In genomic region chr16:24689128-24689527, GRCh38 we compare ENCODE assay signal across 1 cellular context.
TF ChIP-seq lines count a peak whose summit lies in the region.

No MANE protein-coding gene starts in this region.

TF ChIP-seq in HepG2, 621 proteins besides CTCF, POLR2A, EP300 and RAD21 (continued from another document and continues in another):
- TF ChIP-seq GRHL1 (CRISPR knock-in tag; conservative IDR thresholded peaks at IDR 0.05), result no peak
- no peak for TF ChIP-seq RBM39 (IDR thresholded peaks at IDR 0.05; ENCODE audit: low read depth, low read length, poor library complexity, severe bottlenecking)
- 0 out of 2 replicates have a peak, but pooled peaks have one; percentile 16 for TF ChIP-seq GATAD2A (CRISPR knock-in tag; IDR thresholded peaks at IDR 0.05)
- TF ChIP-seq SMYD3 (CRISPR knock-in tag; IDR thresholded peaks at IDR 0.05), result no peak
- TF ChIP-seq TEAD3 (CRISPR knock-in tag; optimal IDR thresholded peaks at IDR 0.05; ENCODE audit: borderline replicate concordance), result peak; percentile 66
- TF ChIP-seq ARID5B (CRISPR knock-in tag; IDR thresholded peaks at IDR 0.05), result 0 out of 2 replicates have a peak, but pooled peaks have one; percentile 30
- no peak for TF ChIP-seq NR2F2 (IDR thresholded peaks at IDR 0.05; ENCODE audit: borderline replicate concordance, low read depth)
- peak; percentile 42; the same call in 1 of the 2 replicates for TF ChIP-seq IRF2 (CRISPR knock-in tag; IDR thresholded peaks at IDR 0.05)
- TF ChIP-seq ZNF101 (CRISPR knock-in tag; IDR thresholded peaks at IDR 0.05; ENCODE audit: borderline replicate concordance, low read depth), result no peak
- TF ChIP-seq HDAC2 (CRISPR knock-in tag; IDR thresholded peaks at IDR 0.05), result peak; percentile 21; the same call in 1 of the 2 replicates
- TF ChIP-seq ELF3 (CRISPR knock-in tag; IDR thresholded peaks at IDR 0.05), result 0 out of 2 replicates have a peak, but pooled peaks have one; percentile 20
- 0 out of 2 replicates have a peak, but pooled peaks have one; percentile 39 for TF ChIP-seq HNF1B (CRISPR knock-in tag; IDR thresholded peaks at IDR 0.05)
- TF ChIP-seq ZNF24 (IDR thresholded peaks at IDR 0.05), result 0 out of 2 replicates have a peak, but pooled peaks have one; percentile 38
- no peak for TF ChIP-seq GATAD1 (CRISPR knock-in tag; IDR thresholded peaks at IDR 0.05)
- TF ChIP-seq TIGD3 (CRISPR knock-in tag; IDR thresholded peaks at IDR 0.05; ENCODE audit: borderline replicate concordance), result no peak
- TF ChIP-seq HMGA1 (CRISPR knock-in tag; conservative IDR thresholded peaks at IDR 0.05), result no peak
- 0 out of 2 replicates have a peak, but pooled peaks have one; percentile 22 for TF ChIP-seq SAP130 (CRISPR knock-in tag; IDR thresholded peaks at IDR 0.05; ENCODE audit: low read depth)
- no peak for TF ChIP-seq ZNF354B (CRISPR knock-in tag; IDR thresholded peaks at IDR 0.05)
- TF ChIP-seq STAG1 (CRISPR knock-in tag; IDR thresholded peaks at IDR 0.05), result peak; percentile 80
- 0 out of 2 replicates have a peak, but pooled peaks have one; percentile 68 for TF ChIP-seq KDM3A (CRISPR knock-in tag; IDR thresholded peaks at IDR 0.05; ENCODE audit: low read depth)
- TF ChIP-seq XRCC5 (optimal IDR thresholded peaks at IDR 0.05; ENCODE audit: low read length), result peak; percentile 82
- no peak for TF ChIP-seq ZNF777 (CRISPR knock-in tag; IDR thresholded peaks at IDR 0.05)
- TF ChIP-seq FOXA3 (CRISPR knock-in tag; IDR thresholded peaks at IDR 0.05), result peak; percentile 39; the same call in 1 of the 2 replicates
- 0 out of 2 replicates have a peak, but pooled peaks have one; percentile 46 for TF ChIP-seq ZNF547 (CRISPR knock-in tag; IDR thresholded peaks at IDR 0.05)
- TF ChIP-seq BCL6 (CRISPR knock-in tag; IDR thresholded peaks at IDR 0.05), result no peak
- TF ChIP-seq TSC22D2 (CRISPR knock-in tag; IDR thresholded peaks at IDR 0.05; ENCODE audit: borderline replicate concordance), result 0 out of 2 replicates have a peak, but pooled peaks have one; percentile 34
- TF ChIP-seq ERF (CRISPR knock-in tag; IDR thresholded peaks at IDR 0.05), result 0 out of 2 replicates have a peak, but pooled peaks have one; percentile 29
- peak; percentile 7; the same call in 1 of the 2 replicates for TF ChIP-seq ZNF644 (CRISPR knock-in tag; IDR thresholded peaks at IDR 0.05; ENCODE audit: low read depth)
- TF ChIP-seq SMC3 (IDR thresholded peaks at IDR 0.05; ENCODE audit: low read length), result peak; percentile 95
- TF ChIP-seq FOSL2 (CRISPR knock-in tag; IDR thresholded peaks at IDR 0.05), result peak; percentile 34
- TF ChIP-seq ZNF136 (CRISPR knock-in tag; IDR thresholded peaks at IDR 0.05; ENCODE audit: low read depth), result 0 out of 2 replicates have a peak, but pooled peaks have one; percentile 60
- TF ChIP-seq ZNF598 (CRISPR knock-in tag; IDR thresholded peaks at IDR 0.05; ENCODE audit: borderline replicate concordance), result peak; percentile 54; the same call in 1 of the 2 replicates
- TF ChIP-seq THAP11 (CRISPR knock-in tag; IDR thresholded peaks at IDR 0.05), result 0 out of 2 replicates have a peak, but pooled peaks have one; percentile 41
- TF ChIP-seq CHCHD3 (CRISPR knock-in tag; IDR thresholded peaks at IDR 0.05), result no peak
- no peak for TF ChIP-seq ATF6 (CRISPR knock-in tag; conservative IDR thresholded peaks at IDR 0.05)
- no peak for TF ChIP-seq ZNF619 (CRISPR knock-in tag; IDR thresholded peaks at IDR 0.05)
- peak; percentile 49; the same call in 1 of the 2 replicates for TF ChIP-seq ZBTB25 (CRISPR knock-in tag; IDR thresholded peaks at IDR 0.05)
- no peak for TF ChIP-seq ZNF572 (CRISPR knock-in tag; IDR thresholded peaks at IDR 0.05)
- TF ChIP-seq THRA (CRISPR knock-in tag; IDR thresholded peaks at IDR 0.05; ENCODE audit: borderline replicate concordance), result no peak
- no peak for TF ChIP-seq HMGXB4 (CRISPR knock-in tag; IDR thresholded peaks at IDR 0.05; ENCODE audit: borderline replicate concordance in 1 of 2, low read depth in 1 of 2)
- 0 out of 2 replicates have a peak, but pooled peaks have one; percentile 30 for TF ChIP-seq ARID3A (IDR thresholded peaks at IDR 0.05; ENCODE audit: low read depth, low read length)
- TF ChIP-seq ZNF770 (CRISPR knock-in tag; IDR thresholded peaks at IDR 0.05), result no peak
